In genomic region chr16:12317856-12318591, GRCh38 we compare ENCODE assay signal across 25 cellular contexts.
DNase-seq lines count a peak whose midpoint lies in the region; ATAC-seq, FAIRE-seq and TF ChIP-seq lines count a peak whose summit lies in the region.
"Had no signal": no experiment of that assay in that cellular context is flagged by ENCODE, and none has a peak within 500 bp of the region (broad histone marks: within the 10 kb centered on the region; RNA-seq: fewer than 3 reads in every experiment).

No MANE protein-coding gene starts in this region.

- no TSS peak for BruUV-seq in HepG2 (replicated peaks; lab: Mats Ljungman, UMichigan)

- no peak overlapping the region for H3K4ac ChIP-seq in H1 (replicated peaks; ENCODE audit: insufficient read length, low read depth, low read length)

- H2AFZ ChIP-seq in HepG2 (ENCODE audit: low read length) (no peak overlapping the region), H1 (ENCODE audit: low read length) (no peak overlapping the region)
- H2AFZ ChIP-seq: PC-9 had no signal

- no peak overlapping the region for H2BK120ac ChIP-seq in H1 (replicated peaks; ENCODE audit: low read depth, low read length)

- H3K14ac ChIP-seq in H1 (ENCODE audit: insufficient read length), result no peak overlapping the region

- no peak for TF ChIP-seq POLR2A in HepG2 (IDR thresholded peaks at IDR 0.05; ENCODE audit: insufficient read depth in 1 of 2, low read depth in 2 of 2, low read length in 2 of 2)
- no peak for TF ChIP-seq POLR2A in right lobe of liver (IDR thresholded peaks at IDR 0.05)
- TF ChIP-seq POLR2A in H1 (IDR thresholded peaks at IDR 0.05; ENCODE audit: control extremely low read depth in 1 of 2, low read depth in 2 of 2, low read length in 2 of 2), result no peak

- CTCF ChIA-PET in HepG2 (lab: Yijun Ruan, JAX; ENCODE audit: low intra/inter-chr PET ratio, low total read pairs), result no interaction called here
- CTCF ChIA-PET in H1 (lab: Charles Lee; ENCODE audit: partially characterized antibody), result interaction anchor here (0.8 to 1.6 kb wide), 3 partner anchors 11 to 24 kb away, joined by 4 to 6 read pairs (median 4); no protein-coding TSS in a partner anchor

- H4K91ac ChIP-seq in H1 (replicated peaks; ENCODE audit: insufficient read length, low read length), result no peak overlapping the region

- H3K27me3 ChIP-seq in HepG2 (ENCODE audit: control insufficient read depth in 1 of 2, insufficient read depth in 2 of 2, low read length in 2 of 2), result no peaks in the 10 kb centered on the region
- H3K27me3 ChIP-seq in right lobe of liver, result no peaks in the 10 kb centered on the region
- no peaks in the 10 kb centered on the region for H3K27me3 ChIP-seq in H1 (replicated peaks in 1 of 4; ENCODE audit: control insufficient read depth in 3 of 4, extremely low read depth in 1 of 4, insufficient read depth in 3 of 4, low read length in 3 of 4)
- H3K27me3 ChIP-seq: dorsolateral prefrontal cortex, tibial artery had no signal

- H3K27ac ChIP-seq in HepG2 (ENCODE audit: extremely low read length, insufficient read depth, low read length), result no peak overlapping the region
- H3K27ac ChIP-seq in right lobe of liver, result no peak overlapping the region
- H3K27ac ChIP-seq in H1 (ENCODE audit: low read depth, low read length), result no peak overlapping the region
- H3K27ac ChIP-seq: dorsolateral prefrontal cortex, PC-9, tibial artery had no signal

- H4K5ac ChIP-seq in H1 (ENCODE audit: insufficient read length, low read depth, low read length), result no peak overlapping the region

- H4K20me1 ChIP-seq in HepG2 (ENCODE audit: insufficient read depth, low read length) (no peaks in the 10 kb centered on the region), H1 (replicated peaks in 1 of 2; ENCODE audit: control insufficient read depth in 1 of 2, insufficient read depth in 2 of 2, low read length in 2 of 2) (no peaks in the 10 kb centered on the region)

- no peak overlapping the region for H2BK15ac ChIP-seq in H1 (ENCODE audit: low read length)

- DNase-seq in HepG2 (ENCODE audit: low spot score), result no peak
- DNase-seq in right lobe of liver, result no peak
- DNase-seq in H1 (ENCODE audit: low read depth in 1 of 2, low spot score in 2 of 2), result no peak
- DNase-seq in kidney tubule cell (ENCODE audit: low spot score), result peak; percentile 77
- no peak for DNase-seq in stimulated activated naive B cell treated with anti-CD40 and anti-IgM and Interleukin-4, amounts not matched to agents 10 μg/mL and 1 μg/mL and 100 μg/mL, for 72 hours
- DNase-seq in occipital lobe (lab: John Stamatoyannopoulos, UW), result no peak
- DNase-seq in NCI-H345 treated with DMSO at 0.1 percent for 48 hours (lab: John Stamatoyannopoulos, UW; ENCODE audit: unreplicated experiment), result no peak
- DNase-seq: activated CD4-positive, alpha-beta T cell treated with anti-CD3 and anti-CD28 coated beads, Interleukin-2, amount 50 U/mL, for 1 hour; activated naive CD4-positive, alpha-beta T cell treated with Interleukin-2 at 50 U/mL for 16 hours; activated T-cell treated with anti-CD3 and anti-CD28 coated beads, Interleukin-2, amount 50 U/mL, for 72 hours; AML-193; CD8-positive, alpha-beta T cell; GDM1; H7; NCI-H1105 treated with DMSO at 0.1 percent for 48 hours; NCI-H2029; NCI-H446; PC-9; tibial artery had no signal

- 87% methylated on average over 23 of the region's 23 CpGs for WGBS in HepG2 (ENCODE audit: low lambda C conversion rate)
- WGBS in right lobe of liver (ENCODE audit: insufficient coverage, low coverage, low lambda C conversion rate, missing lambda C conversion rate), result 92% methylated on average over 9 of the region's 23 CpGs
- 94% methylated on average over 22 of the region's 23 CpGs; no CpG with 5 or more reads in 1 of the 2 experiments for WGBS in H1 (ENCODE audit: extremely low coverage in 1 of 2, insufficient coverage in 1 of 2, insufficient read length in 1 of 2, insufficient replicate concordance in 2 of 2, low coverage in 1 of 2, low lambda C conversion rate in 2 of 2, missing lambda C conversion rate in 1 of 2), 2 experiments

- no peak overlapping the region for H3K56ac ChIP-seq in H1 (replicated peaks; ENCODE audit: insufficient read length, low read depth, low read length)

- H3K4me3 ChIP-seq in HepG2 (replicated peaks in 1 of 3; ENCODE audit: insufficient read depth in 1 of 3, low read depth in 2 of 3, low read length in 3 of 3) (no peak overlapping the region), right lobe of liver (no peak overlapping the region), H1 (ENCODE audit: extremely low read depth in 1 of 4, insufficient read depth in 2 of 4, low read depth in 3 of 4, low read length in 4 of 4) (no peak overlapping the region)
- H3K4me3 ChIP-seq: dorsolateral prefrontal cortex, PC-9, tibial artery had no signal

- H3K36me3 Mint-ChIP-seq in stimulated activated naive B cell treated with anti-CD40 and anti-IgM and Interleukin-4, amounts not matched to agents 10 μg/mL and 1 μg/mL and 100 μg/mL, for 72 hours, result peaks cover 36 to 59% of the 10 kb centered on the region in 2 donors

- TF ChIP-seq EP300 in HepG2 (IDR thresholded peaks at IDR 0.05; ENCODE audit: low read depth in 2 of 2, low read length in 2 of 2), result no peak
- TF ChIP-seq EP300 in HepG2 (CRISPR knock-in tag; IDR thresholded peaks at IDR 0.05; ENCODE audit: borderline replicate concordance), result no peak
- TF ChIP-seq EP300 in H1 (IDR thresholded peaks at IDR 0.05; ENCODE audit: borderline replicate concordance in 1 of 2, low read depth in 2 of 2, low read length in 2 of 2), result no peak

- H3K9ac ChIP-seq in HepG2 (ENCODE audit: insufficient read depth, low read depth, low read length) (no peak overlapping the region), H1 (replicated peaks in 1 of 4; ENCODE audit: extremely low read depth in 1 of 4, low read depth in 3 of 4, low read length in 3 of 4) (no peak overlapping the region)

- no peak overlapping the region for H3K23ac ChIP-seq in H1 (ENCODE audit: insufficient read length)

- no peak overlapping the region for H3K4me3 Mint-ChIP-seq in stimulated activated naive B cell treated with anti-CD40 and anti-IgM and Interleukin-4, amounts not matched to agents 10 μg/mL and 1 μg/mL and 100 μg/mL, for 72 hours
- H3K4me3 Mint-ChIP-seq: activated T-cell treated with anti-CD3 and anti-CD28 coated beads, Interleukin-2, amount 50 U/mL, for 72 hours; CD8-positive, alpha-beta T cell; central memory CD8-positive, alpha-beta T cell had no signal

- H3K36me3 ChIP-seq in HepG2 (replicated peaks in 1 of 2; ENCODE audit: control insufficient read depth in 1 of 2, insufficient read depth in 2 of 2, low read length in 2 of 2) (no peaks in the 10 kb centered on the region), right lobe of liver (no peaks in the 10 kb centered on the region), H1 (ENCODE audit: control insufficient read depth in 2 of 4, insufficient read depth in 4 of 4, low read length in 3 of 4) (no peaks in the 10 kb centered on the region)
- H3K36me3 ChIP-seq: tibial artery had no signal

- POLR2A ChIA-PET in HepG2 (lab: Yijun Ruan, JAX) (no interaction called here), H1 (lab: Charles Lee; ENCODE audit: partially characterized antibody) (no interaction called here)

- no peak overlapping the region for H2BK5ac ChIP-seq in H1 (ENCODE audit: low read depth, low read length)

- no peak for TF ChIP-seq RAD21 in HepG2 (CRISPR knock-in tag; IDR thresholded peaks at IDR 0.05)
- TF ChIP-seq RAD21 in H1 (IDR thresholded peaks at IDR 0.05 in 1 of 2, conservative IDR thresholded peaks at IDR 0.05 in 1 of 2; ENCODE audit: low read depth in 2 of 2, low read length in 2 of 2), result no peak

- H3K9me3 Mint-ChIP-seq in stimulated activated naive B cell treated with anti-CD40 and anti-IgM and Interleukin-4, amounts not matched to agents 10 μg/mL and 1 μg/mL and 100 μg/mL, for 72 hours, result peaks cover 8 to 13% of the 10 kb centered on the region in 2 donors
- H3K9me3 Mint-ChIP-seq: central memory CD8-positive, alpha-beta T cell had no signal

- no peaks in the 10 kb centered on the region for H3K23me2 ChIP-seq in H1 (ENCODE audit: low read depth, low read length)

- H3K4me1 Mint-ChIP-seq in stimulated activated naive B cell treated with anti-CD40 and anti-IgM and Interleukin-4, amounts not matched to agents 10 μg/mL and 1 μg/mL and 100 μg/mL, for 72 hours, result peaks cover 60 to 84% of the 10 kb centered on the region in 2 donors

- no peak overlapping the region for H3K4me2 ChIP-seq in HepG2 (ENCODE audit: low read depth, low read length)
- no peak overlapping the region for H3K4me2 ChIP-seq in H1 (ENCODE audit: insufficient read depth in 1 of 2, low read depth in 2 of 2, low read length in 2 of 2)
- H3K4me2 ChIP-seq: PC-9 had no signal

- H2BK12ac ChIP-seq in H1 (ENCODE audit: low read depth, low read length), result 0 out of 2 replicates have a peak overlapping the region, but pooled peaks have one; percentile 44

- ATAC-seq in HepG2, result no peak
- ATAC-seq in right lobe of liver, result no peak
- ATAC-seq in stimulated activated naive B cell treated with anti-CD40 and anti-IgM and Interleukin-4, amounts not matched to agents 10 μg/mL and 1 μg/mL and 100 μg/mL, for 72 hours (replicated peaks), result no peak
- no peak for ATAC-seq in HG03565 (IDR thresholded peaks at IDR 0.05; ENCODE audit: unreplicated experiment)
- ATAC-seq: activated T-cell treated with anti-CD3 and anti-CD28 coated beads, Interleukin-2, amount 50 U/mL, for 72 hours; CD8-positive, alpha-beta T cell had no signal

- peak overlapping the region; percentile 9 for H3K27ac Mint-ChIP-seq in stimulated activated naive B cell treated with anti-CD40 and anti-IgM and Interleukin-4, amounts not matched to agents 10 μg/mL and 1 μg/mL and 100 μg/mL, for 72 hours
- H3K27ac Mint-ChIP-seq: activated T-cell treated with anti-CD3 and anti-CD28 coated beads, Interleukin-2, amount 50 U/mL, for 72 hours had no signal

- H3K4me1 ChIP-seq in HepG2 (ENCODE audit: insufficient read depth, low read length) (peaks cover 79% of the 10 kb centered on the region), right lobe of liver (peaks cover 0 to 20% (median 0%) of the 10 kb centered on the region in 4 donors), H1 (replicated peaks in 1 of 4; ENCODE audit: control insufficient read depth in 3 of 4, insufficient read depth in 4 of 4, low read length in 3 of 4) (peaks cover 4 to 17% (median 8%) of the 10 kb centered on the region in 4 experiments; a peak in 5 of 7 replicates)
- H3K4me1 ChIP-seq: tibial artery had no signal

- H2BK20ac ChIP-seq in H1 (ENCODE audit: low read length), result no peak overlapping the region

- H3K79me2 ChIP-seq in HepG2 (ENCODE audit: insufficient read depth, low read length) (no peaks in the 10 kb centered on the region), H1 (ENCODE audit: control insufficient read depth in 1 of 2, insufficient read depth in 2 of 2, low read length in 2 of 2) (no peaks in the 10 kb centered on the region)

- H3K79me1 ChIP-seq in H1 (ENCODE audit: low read depth, low read length), result no peaks in the 10 kb centered on the region

- H3K9me3 ChIP-seq in HepG2 (ENCODE audit: low read length) (no peaks in the 10 kb centered on the region), right lobe of liver (no peaks in the 10 kb centered on the region), H1 (ENCODE audit: insufficient read depth in 2 of 2, low read depth in 1 of 2, low read length in 1 of 2) (no peaks in the 10 kb centered on the region)
- H3K9me3 ChIP-seq: tibial artery had no signal

- H2AK5ac ChIP-seq in H1 (ENCODE audit: low read depth, low read length), result no peak overlapping the region

- intact Hi-C loops in HepG2 (cut with micrococcal nuclease; ENCODE audit: unreplicated experiment) (no loop called here), right lobe of liver (cut with DNase I) (no loop called here)

- H4K8ac ChIP-seq in H1 (ENCODE audit: extremely low read depth, insufficient read depth, low read length), result peak overlapping the region; percentile 76

- in situ Hi-C loops in HepG2 (cut with HindIII; ENCODE audit: extremely low pct_ligation_motif_present, low pct_unique_long_range_greater_than_20kb), result no loop called here

- H3K18ac ChIP-seq in H1 (ENCODE audit: extremely low read depth, low read length), result 0 out of 2 replicates have a peak overlapping the region, but pooled peaks have one; percentile 6

- TF ChIP-seq CTCF in HepG2 (CRISPR knock-in tag; IDR thresholded peaks at IDR 0.05), result no peak
- TF ChIP-seq CTCF in right lobe of liver (IDR thresholded peaks at IDR 0.05), result no peak
- no peak for TF ChIP-seq CTCF in H1 (IDR thresholded peaks at IDR 0.05; ENCODE audit: control extremely low read depth in 1 of 3, insufficient read depth in 1 of 3, low read depth in 1 of 3, low read length in 3 of 3)

- FAIRE-seq in HepG2 (lab: Jason Lieb, UNC) (no peak), H1 (lab: Jason Lieb, UNC) (no peak)
- FAIRE-seq: A204.1, GM19239 had no signal

- H3K27me3 Mint-ChIP-seq in stimulated activated naive B cell treated with anti-CD40 and anti-IgM and Interleukin-4, amounts not matched to agents 10 μg/mL and 1 μg/mL and 100 μg/mL, for 72 hours, result no peaks in the 10 kb centered on the region
- H3K27me3 Mint-ChIP-seq: central memory CD8-positive, alpha-beta T cell; IgD-negative memory B cell had no signal
